In the genomic region with DNA sequence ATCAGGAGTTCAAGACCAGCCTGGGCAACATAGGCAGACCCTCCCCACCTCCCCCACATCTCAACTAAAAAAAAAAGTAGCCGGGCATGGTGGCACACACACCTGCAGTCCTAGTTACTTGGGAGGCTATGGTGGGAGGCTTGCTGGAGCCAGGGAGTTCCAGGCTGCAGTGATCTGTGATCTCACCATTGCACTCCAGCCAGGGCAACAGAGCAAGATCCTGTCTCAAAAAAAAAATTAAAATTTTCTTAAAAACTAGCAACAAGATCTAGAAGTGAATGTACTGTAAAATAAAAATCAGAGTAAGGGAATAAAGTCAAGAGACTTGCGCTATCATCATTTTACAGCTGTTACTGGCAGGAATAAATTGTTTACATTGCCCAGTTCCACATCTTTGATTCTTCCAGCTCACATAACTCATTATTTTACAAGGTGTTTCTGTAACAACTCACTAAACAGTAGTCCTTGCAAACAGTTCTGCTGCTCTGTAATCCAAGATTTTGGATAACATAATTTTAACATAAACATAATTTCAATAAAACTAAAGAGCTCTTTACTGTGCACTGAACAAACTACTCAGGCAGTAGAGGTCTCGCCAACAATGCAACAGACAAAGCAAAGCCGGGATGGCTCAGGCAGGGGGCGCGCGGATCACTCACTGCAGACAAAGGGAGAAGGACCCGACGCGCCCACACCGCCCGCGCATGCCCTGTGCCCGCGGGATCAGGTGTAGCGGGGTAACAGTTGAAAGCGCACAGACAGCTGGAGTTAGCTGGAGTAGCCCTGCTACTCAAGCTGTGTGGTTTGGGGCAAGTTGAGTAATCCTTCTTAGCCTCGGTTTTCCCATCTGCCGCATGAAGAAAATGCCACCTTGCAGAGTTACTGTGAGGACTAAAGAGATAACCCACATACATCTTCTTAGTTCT, we compare ENCODE assay signal across 8 cellular contexts.
DNase-seq lines count a peak whose midpoint lies in the region; ATAC-seq and TF ChIP-seq lines count a peak whose summit lies in the region.

No MANE protein-coding gene starts in this region.

- H3K4me3 ChIP-seq in IMR-90 (ENCODE audit: insufficient read depth, low read depth, low read length): no peak overlapping the region
- H3K4me3 ChIP-seq in NT2/D1 (ENCODE audit: insufficient read length, low read depth): no peak overlapping the region
- no peak overlapping the region for H3K4me3 ChIP-seq in tibial nerve

- H4K20me1 ChIP-seq in IMR-90 (ENCODE audit: insufficient read depth, low read length): no peaks in the 10 kb centered on the region

- H3K79me1 ChIP-seq in IMR-90 (ENCODE audit: low read depth in 1 of 2, low read length in 2 of 2): no peaks in the 10 kb centered on the region

- CTCF ChIA-PET in IMR-90 (lab: Yijun Ruan, JAX): interaction anchor here (0.6 to 1.4 kb wide), 2 partner anchors 120 to 785 kb away, joined by 3 read pairs; no protein-coding TSS in a partner anchor

- H3K27ac ChIP-seq in IMR-90 (ENCODE audit: insufficient read depth, low read length) (no peak overlapping the region), tibial nerve (no peak overlapping the region)

- peak; percentile 88 for ATAC-seq in GM21526 (IDR thresholded peaks at IDR 0.05; ENCODE audit: low FRiP score, unreplicated experiment)
- peak; percentile 51; the same call in 1 of the 2 replicates for ATAC-seq in IMR-90 (ENCODE audit: low read depth)
- peak; percentile 64 for ATAC-seq in esophagus mucosa
- peak; percentile 31 for ATAC-seq in omental fat pad (ENCODE audit: low FRiP score)

- H2AK9ac ChIP-seq in IMR-90 (replicated peaks; ENCODE audit: low read depth, low read length, poor library complexity): no peak overlapping the region

- H3K4me1 ChIP-seq in IMR-90 (ENCODE audit: control insufficient read depth, insufficient read depth, low read length) (no peaks in the 10 kb centered on the region), NT2/D1 (ENCODE audit: insufficient read depth, insufficient read length) (no peaks in the 10 kb centered on the region), tibial nerve (peaks cover 0 to 3% (median 0%) of the 10 kb centered on the region in 4 donors)

- TF ChIP-seq EP300 in tibial nerve (IDR thresholded peaks at IDR 0.05): no peak

- H3K9me3 ChIP-seq in IMR-90 (ENCODE audit: control insufficient read depth, insufficient read depth, low read length) (no peaks in the 10 kb centered on the region), NT2/D1 (ENCODE audit: insufficient read depth, low read length) (no peaks in the 10 kb centered on the region), tibial nerve (no peaks in the 10 kb centered on the region)

- H3K4me2 ChIP-seq in IMR-90 (ENCODE audit: low read depth, low read length): no peak overlapping the region; the same call in 1 of the 2 replicates

- DNase-seq in DMS 273 (lab: John Stamatoyannopoulos, UW; ENCODE audit: unreplicated experiment): peak; percentile 97
- no peak for DNase-seq in IMR-90
- DNase-seq in NT2/D1 (ENCODE audit: low read depth, low spot score): peak; percentile 75
- peak; percentile 85 for DNase-seq in activated CD8-positive, alpha-beta memory T cell treated with anti-CD3 and anti-CD28 coated beads, Interleukin-2, amount 50 U/mL, for 48 hours
- DNase-seq in omental fat pad (ENCODE audit: low spot score): peak; percentile 35
- peak; percentile 44 to 63 for DNase-seq in tibial nerve (ENCODE audit: low spot score in 2 of 2)

- H3K23ac ChIP-seq in IMR-90 (ENCODE audit: low read depth, low read length): no peak overlapping the region

- TF ChIP-seq RAD21 in IMR-90 (IDR thresholded peaks at IDR 0.05; ENCODE audit: low read length): no peak

- H3K9me1 ChIP-seq in IMR-90 (ENCODE audit: insufficient read depth, low read length): no peaks in the 10 kb centered on the region

- H2BK15ac ChIP-seq in IMR-90 (ENCODE audit: low read depth, low read length): no peak overlapping the region

- no peaks in the 10 kb centered on the region for H3K36me3 ChIP-seq in IMR-90 (ENCODE audit: control insufficient read depth, insufficient read depth, low read length)
- no peaks in the 10 kb centered on the region for H3K36me3 ChIP-seq in NT2/D1 (ENCODE audit: insufficient read depth, insufficient read length, low read length)
- H3K36me3 ChIP-seq in tibial nerve: no peaks in the 10 kb centered on the region

- no peak overlapping the region for H2BK20ac ChIP-seq in IMR-90 (ENCODE audit: low read depth, low read length)

- no peak overlapping the region for H2AK5ac ChIP-seq in IMR-90 (ENCODE audit: low read depth, low read length)

- no peak overlapping the region for H3K4ac ChIP-seq in IMR-90 (ENCODE audit: low read depth, low read length)

- H3K27me3 ChIP-seq in IMR-90 (ENCODE audit: control insufficient read depth, insufficient read depth, low read length) (peaks cover 43% of the 10 kb centered on the region), NT2/D1 (ENCODE audit: insufficient read depth, insufficient read length) (peaks cover 5% of the 10 kb centered on the region), tibial nerve (peaks cover 0 to 80% of the 10 kb centered on the region in 2 donors)

- H2BK5ac ChIP-seq in IMR-90 (ENCODE audit: low read depth, low read length, poor library complexity, severe bottlenecking): no peak overlapping the region

- no peak overlapping the region for H3K18ac ChIP-seq in IMR-90 (ENCODE audit: low read depth, low read length)

- in situ Hi-C loops in IMR-90 (cut with MboI; ENCODE audit: low sequenced_read_pairs): loop anchor here (25.0 kb wide), 1 partner anchor 584 kb away; no protein-coding TSS in a partner anchor

- H3K9ac ChIP-seq in IMR-90 (ENCODE audit: low read depth, low read length) (no peak overlapping the region), NT2/D1 (ENCODE audit: insufficient read length, low read depth) (no peak overlapping the region)

- no peak overlapping the region for H4K5ac ChIP-seq in IMR-90 (ENCODE audit: low read depth, low read length)

- H4K8ac ChIP-seq in IMR-90 (ENCODE audit: low read depth in 2 of 2, low read length in 2 of 2): no peak overlapping the region

- no peak overlapping the region for H2BK120ac ChIP-seq in IMR-90 (ENCODE audit: low read depth, low read length)

- 0% methylated on average over 15 of the region's 19 CpGs; no CpG with 5 or more reads in 1 of the 2 experiments for WGBS in IMR-90 (ENCODE audit: extremely low coverage in 2 of 2, insufficient read length in 1 of 2), 2 experiments
- 14 to 15% methylated on average over 19 of the region's 19 CpGs for WGBS in tibial nerve, 2 donors

- H2AFZ ChIP-seq in IMR-90 (replicated peaks; ENCODE audit: low read length, poor library complexity): peak overlapping the region; percentile 47

- dilution Hi-C loops in IMR-90 (cut with HindIII; ENCODE audit: low sequenced_read_pairs, unreplicated experiment): no loop called here

- no peak overlapping the region for H3K14ac ChIP-seq in IMR-90 (replicated peaks; ENCODE audit: low read depth, low read length)

- intact Hi-C loops in IMR-90 (cut with micrococcal nuclease): no loop called here

- TF ChIP-seq CTCF in IMR-90 (conservative IDR thresholded peaks at IDR 0.05; ENCODE audit: low read depth, low read length) (0 out of 2 replicates have a peak, but pooled peaks have one; percentile 25), omental fat pad (IDR thresholded peaks at IDR 0.05) (no peak), tibial nerve (IDR thresholded peaks at IDR 0.05) (peak in 4 of 5 experiments; percentile 13 to 24 (median 18))

- POLR2A ChIA-PET in IMR-90 (lab: Charles Lee; ENCODE audit: unreplicated experiment): interaction anchor here (0.7 kb wide), 1 partner anchor 207 kb away, joined by 3 read pairs; no protein-coding TSS in a partner anchor

- H3K56ac ChIP-seq in IMR-90 (ENCODE audit: extremely low read depth, insufficient read depth, low read length): no peak overlapping the region

- TF ChIP-seq POLR2A in IMR-90 (IDR thresholded peaks at IDR 0.05; ENCODE audit: low read depth, low read length): no peak
- no peak for TF ChIP-seq POLR2A in tibial nerve (IDR thresholded peaks at IDR 0.05)

- H4K91ac ChIP-seq in IMR-90 (ENCODE audit: insufficient read depth, low read depth, low read length): no peak overlapping the region

- BruUV-seq in IMR-90 (replicated peaks; lab: Mats Ljungman, UMichigan): no TSS peak

TF ChIP-seq in IMR-90, 13 proteins besides CTCF, POLR2A, EP300 and RAD21:
- TF ChIP-seq NFE2L2 (IDR thresholded peaks at IDR 0.05; ENCODE audit: low read depth, low read length): no peak
- TF ChIP-seq, protein P1, sequence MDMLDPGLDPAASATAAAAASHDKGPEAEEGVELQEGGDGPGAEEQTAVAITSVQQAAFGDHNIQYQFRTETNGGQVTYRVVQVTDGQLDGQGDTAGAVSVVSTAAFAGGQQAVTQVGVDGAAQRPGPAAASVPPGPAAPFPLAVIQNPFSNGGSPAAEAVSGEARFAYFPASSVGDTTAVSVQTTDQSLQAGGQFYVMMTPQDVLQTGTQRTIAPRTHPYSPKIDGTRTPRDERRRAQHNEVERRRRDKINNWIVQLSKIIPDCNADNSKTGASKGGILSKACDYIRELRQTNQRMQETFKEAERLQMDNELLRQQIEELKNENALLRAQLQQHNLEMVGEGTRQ (IDR thresholded peaks at IDR 0.05; ENCODE audit: low read depth, low read length): no peak
- no peak for TF ChIP-seq MAFK (IDR thresholded peaks at IDR 0.05; ENCODE audit: low read depth, low read length)
- TF ChIP-seq, protein P2, sequence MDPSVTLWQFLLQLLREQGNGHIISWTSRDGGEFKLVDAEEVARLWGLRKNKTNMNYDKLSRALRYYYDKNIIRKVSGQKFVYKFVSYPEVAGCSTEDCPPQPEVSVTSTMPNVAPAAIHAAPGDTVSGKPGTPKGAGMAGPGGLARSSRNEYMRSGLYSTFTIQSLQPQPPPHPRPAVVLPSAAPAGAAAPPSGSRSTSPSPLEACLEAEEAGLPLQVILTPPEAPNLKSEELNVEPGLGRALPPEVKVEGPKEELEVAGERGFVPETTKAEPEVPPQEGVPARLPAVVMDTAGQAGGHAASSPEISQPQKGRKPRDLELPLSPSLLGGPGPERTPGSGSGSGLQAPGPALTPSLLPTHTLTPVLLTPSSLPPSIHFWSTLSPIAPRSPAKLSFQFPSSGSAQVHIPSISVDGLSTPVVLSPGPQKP (IDR thresholded peaks at IDR 0.05; ENCODE audit: borderline replicate concordance, low read depth, low read length): no peak
- no peak for TF ChIP-seq CHD1 (IDR thresholded peaks at IDR 0.05; ENCODE audit: low read depth, low read length)
- TF ChIP-seq CEBPB (IDR thresholded peaks at IDR 0.05; ENCODE audit: low read depth, low read length): no peak
- TF ChIP-seq MAZ (IDR thresholded peaks at IDR 0.05; ENCODE audit: borderline replicate concordance, low read depth, low read length): no peak

Comparison
In these comparisons a context has a peak if more than half of its experiments do, and no peak if none do; other contexts are left out.
1. ATAC-seq: peak in every context shown above with its lines; median percentile 88 in GM21526; 64 in esophagus mucosa; 51 in IMR-90; 31 in omental fat pad.
2. CTCF ChIP-seq: peak in IMR-90 (single experiment) and tibial nerve (4 of 5); none in omental fat pad (0 of 3).